Comparison of ENCODE assay signal across 21 cellular contexts in genomic region chr6:161838306-161839035, GRCh38.
A peak's percentile ranks its signal among the peaks of the same experiment; 100 is the strongest.
DNase-seq lines count a peak whose midpoint lies in the region; ATAC-seq and TF ChIP-seq lines count a peak whose summit lies in the region.
"Had no signal": no experiment of that assay in that cellular context is flagged by ENCODE, and none has a peak within 500 bp of the region (broad histone marks: within the 10 kb centered on the region; RNA-seq: fewer than 3 reads in every experiment).

No MANE protein-coding gene starts in this region.

- 64% methylated on average over 14 of the region's 14 CpGs for WGBS in right cardiac atrium
- WGBS in heart right ventricle, 2 donors: 62 to 68% methylated on average over 14 of the region's 14 CpGs
- 78% methylated on average over 8 to 14 of the region's 14 CpGs for WGBS in endodermal cell (ENCODE audit: insufficient coverage in 1 of 2, insufficient read length in 1 of 2), 2 experiments
- WGBS in spleen, 5 donors: 59 to 80% (median 69%) methylated on average over 14 of the region's 14 CpGs

- H3K4me3 Mint-ChIP-seq in endodermal cell: no peak overlapping the region
- H3K4me3 Mint-ChIP-seq: activated CD4-positive, alpha-beta memory T cell treated with anti-CD3 and anti-CD28 coated beads, Interleukin-2, amount 10 ng/mL, durations not matched to agents 7 days and 5 days; CD4-positive, alpha-beta memory T cell; T-helper 2 cell treated with Interferon-gamma antibody and Interleukin-4, amounts not matched to agents 5 μg/mL and 100 μg/mL, for 36 hours had no signal

- no peak overlapping the region for H3K27ac ChIP-seq in right cardiac atrium (ENCODE audit: low read length)
- H3K27ac ChIP-seq in heart right ventricle: no peak overlapping the region
- H3K27ac ChIP-seq in endodermal cell (ENCODE audit: low read depth, low read length): no peak overlapping the region
- no peak overlapping the region for H3K27ac ChIP-seq in spleen
- H3K27ac ChIP-seq: cardiac muscle cell, Peyer's patch, SK-N-MC had no signal

- peaks cover 2% of the 10 kb centered on the region for H3K27me3 Mint-ChIP-seq in endodermal cell (ENCODE audit: insufficient read depth)
- H3K27me3 Mint-ChIP-seq: activated CD4-positive, alpha-beta memory T cell treated with anti-CD3 and anti-CD28 coated beads, Interleukin-2, amount 10 ng/mL, durations not matched to agents 7 days and 5 days; CD4-positive, alpha-beta memory T cell had no signal

- no peak for TF ChIP-seq POLR2A in spleen (IDR thresholded peaks at IDR 0.05)

- no peaks in the 10 kb centered on the region for H3K9me3 Mint-ChIP-seq in endodermal cell
- H3K9me3 Mint-ChIP-seq: activated CD4-positive, alpha-beta memory T cell treated with anti-CD3 and anti-CD28 coated beads, Interleukin-2, amount 10 ng/mL, durations not matched to agents 7 days and 5 days; T-helper 2 cell treated with Interferon-gamma antibody and Interleukin-4, amounts not matched to agents 5 μg/mL and 100 μg/mL, for 36 hours had no signal

- peak overlapping the region; percentile 44 for H3K27ac Mint-ChIP-seq in endodermal cell
- H3K27ac Mint-ChIP-seq: activated CD4-positive, alpha-beta memory T cell treated with anti-CD3 and anti-CD28 coated beads, Interleukin-2, amount 10 ng/mL, durations not matched to agents 7 days and 5 days; CD4-positive, alpha-beta memory T cell; T-helper 2 cell treated with Interferon-gamma antibody and Interleukin-4, amounts not matched to agents 5 μg/mL and 100 μg/mL, for 36 hours had no signal

- H3K36me3 ChIP-seq in heart right ventricle: no peaks in the 10 kb centered on the region
- H3K36me3 ChIP-seq in endodermal cell (ENCODE audit: control insufficient read depth, insufficient read depth, low read length): no peaks in the 10 kb centered on the region
- no peaks in the 10 kb centered on the region for H3K36me3 ChIP-seq in mucosa of descending colon (ENCODE audit: low read depth)
- no peaks in the 10 kb centered on the region for H3K36me3 ChIP-seq in spleen
- H3K36me3 ChIP-seq: cardiac muscle cell, Peyer's patch had no signal

- H3K9me3 ChIP-seq in right cardiac atrium (ENCODE audit: control insufficient read depth, low read length) (no peaks in the 10 kb centered on the region), heart right ventricle (no peaks in the 10 kb centered on the region), endodermal cell (ENCODE audit: control insufficient read depth, low read length) (no peaks in the 10 kb centered on the region), mucosa of descending colon (no peaks in the 10 kb centered on the region), spleen (no peaks in the 10 kb centered on the region)
- H3K9me3 ChIP-seq: Peyer's patch had no signal

- intact Hi-C loops in right cardiac atrium (cut with DNase I): no loop called here
- intact Hi-C loops in heart right ventricle (cut with DNase I): no loop called here
- intact Hi-C loops in mucosa of descending colon (cut with DNase I, micrococcal nuclease): no loop called here
- intact Hi-C loops in spleen (cut with DNase I; ENCODE audit: low total_unique reads): no loop called here

- DNase-seq in right cardiac atrium (peak in 2 of 3 donors; percentile 62 to 74), heart right ventricle (no peak), endodermal cell (peak; percentile 86), mucosa of descending colon (peak in 2 of 3 donors; percentile 27 to 47), spleen (no peak), NCI-H187 treated with DMSO at 0.1 percent for 48 hours (lab: John Stamatoyannopoulos, UW) (no peak), T-helper 2 cell (no peak)
- DNase-seq in activated effector memory CD4-positive, alpha-beta T cell treated with Interleukin-2 at 50 U/mL for 16 hours: no peak
- DNase-seq: activated CD4-positive, alpha-beta memory T cell treated with anti-CD3 and anti-CD28 coated beads, Interleukin-2, amount 10 ng/mL, durations not matched to agents 7 days and 5 days; activated CD4-positive, CD25-positive, alpha-beta regulatory T cell; activated T-cell treated with anti-CD3 and anti-CD28 coated beads for 4 hours; CD4-positive, alpha-beta memory T cell; dermis blood vessel endothelial cell; GF-D8; NCI-H1694; NCI-H226; Peyer's patch; stimulated activated CD4-positive, alpha-beta T cell treated with anti-CD3 and anti-CD28 coated beads, Interleukin-12 subunit alpha, Interleukin-12 subunit beta, amount 100 ng/mL, for 4 hours had no signal

- no peak overlapping the region for H3K9ac ChIP-seq in endodermal cell (ENCODE audit: extremely low read depth, low read length, poor library complexity, severe bottlenecking)

- no peak overlapping the region for H3K4me3 ChIP-seq in right cardiac atrium (ENCODE audit: low read length)
- H3K4me3 ChIP-seq in heart right ventricle: no peak overlapping the region
- no peak overlapping the region for H3K4me3 ChIP-seq in endodermal cell (ENCODE audit: low read length)
- H3K4me3 ChIP-seq in mucosa of descending colon: no peak overlapping the region
- no peak overlapping the region for H3K4me3 ChIP-seq in spleen
- H3K4me3 ChIP-seq: cardiac muscle cell, Peyer's patch, SK-N-MC had no signal

- H3K4me1 ChIP-seq in right cardiac atrium (ENCODE audit: control insufficient read depth, insufficient read depth, low read length): no peaks in the 10 kb centered on the region
- H3K4me1 ChIP-seq in heart right ventricle: peaks cover 0 to 5% (median 0%) of the 10 kb centered on the region in 9 donors
- no peaks in the 10 kb centered on the region for H3K4me1 ChIP-seq in endodermal cell (ENCODE audit: control insufficient read depth, insufficient read depth, low read length)
- peaks cover 3% of the 10 kb centered on the region for H3K4me1 ChIP-seq in mucosa of descending colon (ENCODE audit: low read depth)
- H3K4me1 ChIP-seq in spleen: no peaks in the 10 kb centered on the region
- H3K4me1 ChIP-seq: Peyer's patch had no signal

- H3K4me1 Mint-ChIP-seq in endodermal cell: peaks cover 37% of the 10 kb centered on the region
- H3K4me1 Mint-ChIP-seq: activated CD4-positive, alpha-beta memory T cell treated with anti-CD3 and anti-CD28 coated beads, Interleukin-2, amount 10 ng/mL, durations not matched to agents 7 days and 5 days; CD4-positive, alpha-beta memory T cell had no signal

- TF ChIP-seq CTCF in heart right ventricle (IDR thresholded peaks at IDR 0.05): no peak
- TF ChIP-seq CTCF in endodermal cell (conservative IDR thresholded peaks at IDR 0.05): no peak
- no peak for TF ChIP-seq CTCF in mucosa of descending colon (IDR thresholded peaks at IDR 0.05)
- no peak for TF ChIP-seq CTCF in spleen (IDR thresholded peaks at IDR 0.05 in 8 of 11, conservative IDR thresholded peaks at IDR 0.05 in 3 of 11)

- no peaks in the 10 kb centered on the region for H3K36me3 Mint-ChIP-seq in endodermal cell (ENCODE audit: low read depth)
- H3K36me3 Mint-ChIP-seq: CD4-positive, alpha-beta memory T cell had no signal

- H3K27me3 ChIP-seq in right cardiac atrium (ENCODE audit: control insufficient read depth, insufficient read depth): no peaks in the 10 kb centered on the region
- H3K27me3 ChIP-seq in heart right ventricle: no peaks in the 10 kb centered on the region
- H3K27me3 ChIP-seq in endodermal cell (ENCODE audit: control insufficient read depth, insufficient read depth, low read length, poor library complexity, severe bottlenecking): no peaks in the 10 kb centered on the region
- H3K27me3 ChIP-seq in spleen (replicated peaks in 1 of 7): no peaks in the 10 kb centered on the region
- H3K27me3 ChIP-seq: cardiac muscle cell, Peyer's patch had no signal

- ATAC-seq in right cardiac atrium (peak in 1 of 2 donors; percentile 60), heart right ventricle (no peak), mucosa of descending colon (peak; percentile 40)

Comparison
In these comparisons a context has a peak if more than half of its experiments do, and no peak if none do; other contexts are left out.
1. DNase-seq: peak in right cardiac atrium (2 of 3), endodermal cell (single experiment) and mucosa of descending colon (2 of 3); none in heart right ventricle (0 of 2), spleen (single experiment), activated effector memory CD4-positive, alpha-beta T cell treated with Interleukin-2 at 50 U/mL for 16 hours (single experiment), NCI-H187 treated with DMSO at 0.1 percent for 48 hours (single experiment) and T-helper 2 cell (0 of 5).